In the genomic region with DNA sequence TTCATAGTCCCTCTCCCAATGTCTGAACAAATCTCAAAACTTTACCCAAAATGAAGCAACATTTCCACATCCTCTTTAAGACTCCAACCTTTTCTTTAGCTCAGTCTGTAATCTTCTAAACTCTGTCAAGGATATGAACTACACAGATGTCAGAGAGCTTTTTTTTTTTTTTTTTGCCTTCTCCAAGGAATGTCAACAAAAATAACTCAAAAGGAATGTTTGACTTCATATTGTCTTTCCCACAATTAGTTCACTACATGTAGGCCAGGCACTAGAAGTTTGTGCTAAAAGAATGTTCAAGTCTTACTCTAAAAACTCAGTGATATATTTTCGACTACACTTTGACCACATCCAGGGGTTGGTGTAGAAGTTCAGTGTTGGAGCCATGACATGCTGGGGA, we compare ENCODE assay signal across 1 cellular context.
TF ChIP-seq lines count a peak whose summit lies in the region.

No MANE protein-coding gene starts in this region.

TF ChIP-seq in SK-N-SH treated with all-trans-retinoic acid at 6 μM for 48 hours, 23 proteins besides CTCF, POLR2A, EP300 and RAD21 (continued from another document):
- TF ChIP-seq OSR1 (CRISPR knock-in tag; IDR thresholded peaks at IDR 0.05) (no peak), RARB (CRISPR knock-in tag; IDR thresholded peaks at IDR 0.05) (no peak), SNAI2 (CRISPR knock-in tag; IDR thresholded peaks at IDR 0.05) (no peak), TCF4 (CRISPR knock-in tag; IDR thresholded peaks at IDR 0.05; ENCODE audit: borderline replicate concordance) (no peak)
- TF ChIP-seq, protein P1, sequence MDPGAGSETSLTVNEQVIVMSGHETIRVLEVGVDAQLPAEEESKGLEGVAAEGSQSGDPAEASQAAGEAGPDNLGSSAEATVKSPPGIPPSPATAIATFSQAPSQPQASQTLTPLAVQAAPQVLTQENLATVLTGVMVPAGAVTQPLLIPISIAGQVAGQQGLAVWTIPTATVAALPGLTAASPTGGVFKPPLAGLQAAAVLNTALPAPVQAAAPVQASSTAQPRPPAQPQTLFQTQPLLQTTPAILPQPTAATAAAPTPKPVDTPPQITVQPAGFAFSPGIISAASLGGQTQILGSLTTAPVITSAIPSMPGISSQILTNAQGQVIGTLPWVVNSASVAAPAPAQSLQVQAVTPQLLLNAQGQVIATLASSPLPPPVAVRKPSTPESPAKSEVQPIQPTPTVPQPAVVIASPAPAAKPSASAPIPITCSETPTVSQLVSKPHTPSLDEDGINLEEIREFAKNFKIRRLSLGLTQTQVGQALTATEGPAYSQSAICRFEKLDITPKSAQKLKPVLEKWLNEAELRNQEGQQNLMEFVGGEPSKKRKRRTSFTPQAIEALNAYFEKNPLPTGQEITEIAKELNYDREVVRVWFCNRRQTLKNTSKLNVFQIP (CRISPR knock-in tag; IDR thresholded peaks at IDR 0.05; ENCODE audit: borderline replicate concordance, low read depth) = no peak
- TF ChIP-seq, protein P2, sequence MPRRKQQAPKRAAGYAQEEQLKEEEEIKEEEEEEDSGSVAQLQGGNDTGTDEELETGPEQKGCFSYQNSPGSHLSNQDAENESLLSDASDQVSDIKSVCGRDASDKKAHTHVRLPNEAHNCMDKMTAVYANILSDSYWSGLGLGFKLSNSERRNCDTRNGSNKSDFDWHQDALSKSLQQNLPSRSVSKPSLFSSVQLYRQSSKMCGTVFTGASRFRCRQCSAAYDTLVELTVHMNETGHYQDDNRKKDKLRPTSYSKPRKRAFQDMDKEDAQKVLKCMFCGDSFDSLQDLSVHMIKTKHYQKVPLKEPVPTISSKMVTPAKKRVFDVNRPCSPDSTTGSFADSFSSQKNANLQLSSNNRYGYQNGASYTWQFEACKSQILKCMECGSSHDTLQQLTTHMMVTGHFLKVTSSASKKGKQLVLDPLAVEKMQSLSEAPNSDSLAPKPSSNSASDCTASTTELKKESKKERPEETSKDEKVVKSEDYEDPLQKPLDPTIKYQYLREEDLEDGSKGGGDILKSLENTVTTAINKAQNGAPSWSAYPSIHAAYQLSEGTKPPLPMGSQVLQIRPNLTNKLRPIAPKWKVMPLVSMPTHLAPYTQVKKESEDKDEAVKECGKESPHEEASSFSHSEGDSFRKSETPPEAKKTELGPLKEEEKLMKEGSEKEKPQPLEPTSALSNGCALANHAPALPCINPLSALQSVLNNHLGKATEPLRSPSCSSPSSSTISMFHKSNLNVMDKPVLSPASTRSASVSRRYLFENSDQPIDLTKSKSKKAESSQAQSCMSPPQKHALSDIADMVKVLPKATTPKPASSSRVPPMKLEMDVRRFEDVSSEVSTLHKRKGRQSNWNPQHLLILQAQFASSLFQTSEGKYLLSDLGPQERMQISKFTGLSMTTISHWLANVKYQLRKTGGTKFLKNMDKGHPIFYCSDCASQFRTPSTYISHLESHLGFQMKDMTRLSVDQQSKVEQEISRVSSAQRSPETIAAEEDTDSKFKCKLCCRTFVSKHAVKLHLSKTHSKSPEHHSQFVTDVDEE (CRISPR knock-in tag; IDR thresholded peaks at IDR 0.05) = no peak
- TF ChIP-seq, protein P3, sequence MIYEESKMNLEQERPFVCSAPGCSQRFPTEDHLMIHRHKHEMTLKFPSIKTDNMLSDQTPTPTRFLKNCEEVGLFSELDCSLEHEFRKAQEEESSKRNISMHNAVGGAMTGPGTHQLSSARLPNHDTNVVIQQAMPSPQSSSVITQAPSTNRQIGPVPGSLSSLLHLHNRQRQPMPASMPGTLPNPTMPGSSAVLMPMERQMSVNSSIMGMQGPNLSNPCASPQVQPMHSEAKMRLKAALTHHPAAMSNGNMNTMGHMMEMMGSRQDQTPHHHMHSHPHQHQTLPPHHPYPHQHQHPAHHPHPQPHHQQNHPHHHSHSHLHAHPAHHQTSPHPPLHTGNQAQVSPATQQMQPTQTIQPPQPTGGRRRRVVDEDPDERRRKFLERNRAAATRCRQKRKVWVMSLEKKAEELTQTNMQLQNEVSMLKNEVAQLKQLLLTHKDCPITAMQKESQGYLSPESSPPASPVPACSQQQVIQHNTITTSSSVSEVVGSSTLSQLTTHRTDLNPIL (CRISPR knock-in tag; IDR thresholded peaks at IDR 0.05; ENCODE audit: low read depth) = no peak
